Comparison of ENCODE assay signal across 24 cellular contexts in genomic region chr14:90348270-90348669, GRCh38.
"Had no signal": no experiment of that assay in that cellular context is flagged by ENCODE, and none has a peak within 500 bp of the region (broad histone marks: within the 10 kb centered on the region; RNA-seq: fewer than 3 reads in every experiment).

No MANE protein-coding gene starts in this region.

- H3K4me3 Mint-ChIP-seq: stimulated activated effector memory CD8-positive, alpha-beta T cell treated with anti-CD3 and anti-CD28 coated beads, Interleukin-12 subunit alpha, Interleukin-12 subunit beta, amount 100 ng/mL, for 72 hours; stimulated activated memory B cell treated with anti-CD40 and anti-IgM and Interleukin-4, amounts not matched to agents 10 μg/mL and 1 μg/mL and 100 μg/mL, for 72 hours; stimulated activated naive B cell treated with anti-CD40 and anti-IgM and Interleukin-4, amounts not matched to agents 10 μg/mL and 1 μg/mL and 100 μg/mL, for 72 hours; stimulated activated naive CD8-positive, alpha-beta T cell treated with anti-CD3 and anti-CD28 coated beads, Interleukin-15, amount 100 ng/mL, for 72 hours; stimulated activated naive CD8-positive, alpha-beta T cell treated with anti-CD3 and anti-CD28 coated beads, Interleukin-15, Interleukin-2, amounts not matched to agents 100 ng/mL and 50 ng/mL, for 24 hours; type B pancreatic cell had no signal

- H3K9me3 Mint-ChIP-seq: stimulated activated effector memory CD8-positive, alpha-beta T cell treated with anti-CD3 and anti-CD28 coated beads, Interleukin-12 subunit alpha, Interleukin-12 subunit beta, amount 100 ng/mL, for 72 hours; stimulated activated memory B cell treated with anti-CD40 and anti-IgM and Interleukin-4, amounts not matched to agents 10 μg/mL and 1 μg/mL and 100 μg/mL, for 72 hours; stimulated activated naive B cell treated with anti-CD40 and anti-IgM and Interleukin-4, amounts not matched to agents 10 μg/mL and 1 μg/mL and 100 μg/mL, for 72 hours; stimulated activated naive CD8-positive, alpha-beta T cell treated with anti-CD3 and anti-CD28 coated beads, Interleukin-15, amount 100 ng/mL, for 72 hours; stimulated activated naive CD8-positive, alpha-beta T cell treated with anti-CD3 and anti-CD28 coated beads, Interleukin-15, Interleukin-2, amounts not matched to agents 100 ng/mL and 50 ng/mL, for 24 hours; type B pancreatic cell had no signal

- H3K27ac Mint-ChIP-seq: stimulated activated effector memory CD8-positive, alpha-beta T cell treated with anti-CD3 and anti-CD28 coated beads, Interleukin-12 subunit alpha, Interleukin-12 subunit beta, amount 100 ng/mL, for 72 hours; stimulated activated memory B cell treated with anti-CD40 and anti-IgM and Interleukin-4, amounts not matched to agents 10 μg/mL and 1 μg/mL and 100 μg/mL, for 72 hours; stimulated activated naive CD8-positive, alpha-beta T cell treated with anti-CD3 and anti-CD28 coated beads, Interleukin-15, Interleukin-2, amounts not matched to agents 100 ng/mL and 50 ng/mL, for 24 hours; type B pancreatic cell had no signal

- H3K27me3 Mint-ChIP-seq: stimulated activated naive CD8-positive, alpha-beta T cell treated with anti-CD3 and anti-CD28 coated beads, Interleukin-15, amount 100 ng/mL, for 72 hours; stimulated activated naive CD8-positive, alpha-beta T cell treated with anti-CD3 and anti-CD28 coated beads, Interleukin-15, Interleukin-2, amounts not matched to agents 100 ng/mL and 50 ng/mL, for 24 hours; type B pancreatic cell had no signal

- H3K36me3 Mint-ChIP-seq: stimulated activated effector memory CD8-positive, alpha-beta T cell treated with anti-CD3 and anti-CD28 coated beads, Interleukin-12 subunit alpha, Interleukin-12 subunit beta, amount 100 ng/mL, for 72 hours; stimulated activated memory B cell treated with anti-CD40 and anti-IgM and Interleukin-4, amounts not matched to agents 10 μg/mL and 1 μg/mL and 100 μg/mL, for 72 hours; stimulated activated naive B cell treated with anti-CD40 and anti-IgM and Interleukin-4, amounts not matched to agents 10 μg/mL and 1 μg/mL and 100 μg/mL, for 72 hours; type B pancreatic cell had no signal

- ATAC-seq: stimulated activated effector memory CD8-positive, alpha-beta T cell treated with anti-CD3 and anti-CD28 coated beads, Interleukin-12 subunit alpha, Interleukin-12 subunit beta, amount 100 ng/mL, for 72 hours; stimulated activated memory B cell treated with anti-CD40 and anti-IgM and Interleukin-4, amounts not matched to agents 10 μg/mL and 1 μg/mL and 100 μg/mL, for 72 hours; stimulated activated naive B cell treated with anti-CD40 and anti-IgM and Interleukin-4, amounts not matched to agents 10 μg/mL and 1 μg/mL and 100 μg/mL, for 72 hours; stimulated activated naive CD8-positive, alpha-beta T cell treated with anti-CD3 and anti-CD28 coated beads, Interleukin-15, amount 100 ng/mL, for 72 hours; stimulated activated naive CD8-positive, alpha-beta T cell treated with anti-CD3 and anti-CD28 coated beads, Interleukin-15, Interleukin-2, amounts not matched to agents 100 U/mL and 50 U/mL, for 24 hours; upper lobe of right lung had no signal

- DNase-seq: stimulated activated CD4-positive, alpha-beta T cell treated with anti-CD3 and anti-CD28 coated beads, Interleukin-2, amount 100 ng/mL, for 48 hours; stimulated activated CD4-positive, alpha-beta T cell treated with anti-CD3 and anti-CD28 coated beads, Interleukin-4, amount 100 ng/mL, for 1 hour; stimulated activated CD4-positive, alpha-beta T cell treated with anti-CD3 and anti-CD28 coated beads, Interleukin-4, amount 100 ng/mL, for 24 hours; stimulated activated CD4-positive, alpha-beta T cell treated with anti-CD3 and anti-CD28 coated beads, Interleukin-4, amount 100 ng/mL, for 4 hours; stimulated activated CD8-positive, alpha-beta memory T cell treated with anti-CD3 and anti-CD28 coated beads, Interleukin-4, amount 100 ng/mL, for 48 hours; stimulated activated naive B cell treated with anti-CD40 and anti-IgM and Interleukin-4, amounts not matched to agents 10 μg/mL and 1 μg/mL and 100 μg/mL, for 72 hours; stimulated activated naive CD4-positive, alpha-beta T cell; stimulated activated naive CD4-positive, alpha-beta T cell treated with Interleukin-2 at 50 U/mL for 16 hours; stimulated activated naive CD8-positive, alpha-beta T cell treated with anti-CD3 and anti-CD28 coated beads, Interleukin-15, amount 100 ng/mL, for 72 hours; stimulated activated naive CD8-positive, alpha-beta T cell treated with anti-CD3 and anti-CD28 coated beads, Interleukin-15, Interleukin-2, amounts not matched to agents 100 U/mL and 50 U/mL, for 24 hours; stomach; substantia nigra; testis; thyroid gland; tibial artery; transverse colon; trophoblast cell; upper lobe of left lung; upper lobe of right lung; uterus had no signal

- H3K4me1 Mint-ChIP-seq: stimulated activated effector memory CD8-positive, alpha-beta T cell treated with anti-CD3 and anti-CD28 coated beads, Interleukin-12 subunit alpha, Interleukin-12 subunit beta, amount 100 ng/mL, for 72 hours; stimulated activated memory B cell treated with anti-CD40 and anti-IgM and Interleukin-4, amounts not matched to agents 10 μg/mL and 1 μg/mL and 100 μg/mL, for 72 hours had no signal
